ENCODE assay signal across 15 cellular contexts in the genomic region with DNA sequence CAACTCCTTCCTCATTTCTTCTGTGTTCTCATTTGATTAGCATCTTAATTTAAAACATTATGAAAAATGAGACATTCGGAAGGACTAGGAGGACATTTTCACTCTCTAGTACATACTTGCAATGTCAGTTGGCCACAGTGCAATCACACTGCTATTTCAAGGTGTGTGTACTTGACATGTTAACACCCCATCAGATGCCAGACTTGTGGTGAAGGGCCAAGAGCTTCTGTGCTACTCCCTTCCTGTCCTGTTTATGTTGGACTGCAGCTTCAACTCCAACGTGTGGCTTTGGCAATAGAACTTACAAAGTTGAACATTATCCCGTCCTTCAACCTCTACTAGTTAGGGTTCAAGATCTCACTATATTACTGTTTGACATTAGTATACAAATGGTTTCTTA.
DNase-seq lines count a peak whose midpoint lies in the region; ATAC-seq, FAIRE-seq and TF ChIP-seq lines count a peak whose summit lies in the region.
"Had no signal": no experiment of that assay in that cellular context is flagged by ENCODE, and none has a peak within 500 bp of the region (broad histone marks: within the 10 kb centered on the region; RNA-seq: fewer than 3 reads in every experiment).

No MANE protein-coding gene starts in this region.

- no peak for TF ChIP-seq CTCF in cardiac fibroblast (IDR thresholded peaks at IDR 0.05; ENCODE audit: low read depth, low read length)
- TF ChIP-seq CTCF in right atrium auricular region (IDR thresholded peaks at IDR 0.05): no peak
- no peak for TF ChIP-seq CTCF in sigmoid colon (IDR thresholded peaks at IDR 0.05)
- TF ChIP-seq CTCF in colonic mucosa (IDR thresholded peaks at IDR 0.05): no peak

- H3K4me3 ChIP-seq in cardiac fibroblast (replicated peaks in 1 of 2; ENCODE audit: low read depth in 2 of 2, low read length in 2 of 2) (no peak overlapping the region), right atrium auricular region (no peak overlapping the region), sigmoid colon (no peak overlapping the region), colonic mucosa (no peak overlapping the region)
- H3K4me3 ChIP-seq: SK-N-MC had no signal

- H3K4me1 ChIP-seq in right atrium auricular region (peaks cover 0 to 42% of the 10 kb centered on the region in 2 donors), sigmoid colon (peaks cover 0 to 48% (median 43%) of the 10 kb centered on the region in 4 donors), colonic mucosa (no peaks in the 10 kb centered on the region)

- DNase-seq in GM12891 (ENCODE audit: insufficient read length, low spot score) (no peak), cardiac fibroblast (ENCODE audit: low read depth in 2 of 2) (peak; percentile 56 to 84), right atrium auricular region (ENCODE audit: low spot score) (no peak), sigmoid colon (no peak), NCI-H345 treated with DMSO at 0.1 percent for 48 hours (lab: John Stamatoyannopoulos, UW; ENCODE audit: unreplicated experiment) (no peak), NAMALWA (ENCODE audit: low spot score) (no peak), colonic mucosa (no peak)
- DNase-seq: activated naive CD4-positive, alpha-beta T cell treated with anti-CD3 and anti-CD28 coated beads for 36 hours; naive thymus-derived CD8-positive, alpha-beta T cell; small intestine; substantia nigra had no signal

- intact Hi-C loops in sigmoid colon (cut with DNase I): no loop called here
- intact Hi-C loops in colonic mucosa (cut with DNase I): no loop called here

- H3K27ac ChIP-seq in right atrium auricular region: peak overlapping the region; percentile 74 to 92
- H3K27ac ChIP-seq in sigmoid colon: peak overlapping the region; percentile 74 to 91 (median 86)
- H3K27ac ChIP-seq in colonic mucosa: no peak overlapping the region
- H3K27ac ChIP-seq: SK-N-MC, VCaP had no signal

- H3K9ac ChIP-seq in colonic mucosa (ENCODE audit: low read depth in 2 of 2, low read length in 2 of 2): no peak overlapping the region

- H3K27me3 ChIP-seq in right atrium auricular region (no peaks in the 10 kb centered on the region), sigmoid colon (no peaks in the 10 kb centered on the region), colonic mucosa (no peaks in the 10 kb centered on the region)

- WGBS in sigmoid colon, 2 donors: 62 to 68% methylated on average over 3 of the region's 3 CpGs

- peaks cover 4% of the 10 kb centered on the region for H3K36me3 ChIP-seq in right atrium auricular region
- H3K36me3 ChIP-seq in sigmoid colon: no peaks in the 10 kb centered on the region
- no peaks in the 10 kb centered on the region for H3K36me3 ChIP-seq in colonic mucosa

- peak; percentile 38 for FAIRE-seq in GM12891 (lab: Jason Lieb, UNC)
- FAIRE-seq: small intestine had no signal

- no peak for ATAC-seq in GM18861 (IDR thresholded peaks at IDR 0.05; ENCODE audit: unreplicated experiment)
- ATAC-seq: HCT116; naive thymus-derived CD8-positive, alpha-beta T cell had no signal

- H3K9me3 ChIP-seq in right atrium auricular region (no peaks in the 10 kb centered on the region), sigmoid colon (no peaks in the 10 kb centered on the region), colonic mucosa (no peaks in the 10 kb centered on the region)

- no peak for TF ChIP-seq EP300 in sigmoid colon (IDR thresholded peaks at IDR 0.05)

- TF ChIP-seq POLR2A in GM12891 (IDR thresholded peaks at IDR 0.05; ENCODE audit: low read depth, low read length) (no peak), sigmoid colon (IDR thresholded peaks at IDR 0.05) (no peak)

TF ChIP-seq in GM12891, 5 proteins besides CTCF, POLR2A, EP300 and RAD21:
- TF ChIP-seq POLR2AphosphoS5 (IDR thresholded peaks at IDR 0.05; ENCODE audit: low read depth, low read length) (no peak), POU2F2 (IDR thresholded peaks at IDR 0.05; ENCODE audit: low read depth, low read length) (no peak), PAX5 (IDR thresholded peaks at IDR 0.05; ENCODE audit: insufficient read depth, low read length, severe bottlenecking) (no peak), TAF1 (IDR thresholded peaks at IDR 0.05; ENCODE audit: low read depth, low read length) (no peak), SPI1 (IDR thresholded peaks at IDR 0.05; ENCODE audit: low read depth, low read length) (no peak)

Comparison
In these comparisons a context has a peak if more than half of its experiments do, and no peak if none do; other contexts are left out.
1. DNase-seq: peak in cardiac fibroblast (2 of 2); none in GM12891 (single experiment), right atrium auricular region (single experiment), sigmoid colon (single experiment), NCI-H345 treated with DMSO at 0.1 percent for 48 hours (single experiment), NAMALWA (single experiment) and colonic mucosa (single experiment).